ENCODE assay signal across 9 cellular contexts in genomic region chr1:19374402-19374801, GRCh38.
DNase-seq lines count a peak whose midpoint lies in the region; ATAC-seq and TF ChIP-seq lines count a peak whose summit lies in the region.
"Had no signal": no experiment of that assay in that cellular context is flagged by ENCODE, and none has a peak within 500 bp of the region (broad histone marks: within the 10 kb centered on the region; RNA-seq: fewer than 3 reads in every experiment).

No MANE protein-coding gene starts in this region.

- H3K4me3 Mint-ChIP-seq in natural killer cell treated with Interleukin-12 subunit alpha and Interleukin-12 subunit beta and Interleukin-15 and Interleukin-18, amount 100 ng/mL, for 72 hours = no peak overlapping the region

- ATAC-seq in Right ventricle myocardium superior (ENCODE audit: poor library complexity) (no peak), RWPE2 (ENCODE audit: low read depth) (peak; percentile 46; the same call in 2 of the 3 replicates), HG03521 (IDR thresholded peaks at IDR 0.05; ENCODE audit: unreplicated experiment) (no peak), HG03025 (IDR thresholded peaks at IDR 0.05; ENCODE audit: low FRiP score, unreplicated experiment) (no peak), HG03280 (IDR thresholded peaks at IDR 0.05; ENCODE audit: unreplicated experiment) (no peak)
- ATAC-seq in natural killer cell treated with Interleukin-12 subunit alpha and Interleukin-12 subunit beta and Interleukin-15 and Interleukin-18, amount 100 ng/mL, for 72 hours = no peak

- peaks cover 6% of the 10 kb centered on the region for H3K36me3 Mint-ChIP-seq in natural killer cell treated with Interleukin-12 subunit alpha and Interleukin-12 subunit beta and Interleukin-15 and Interleukin-18, amount 100 ng/mL, for 72 hours

- intact Hi-C loops in left ventricle myocardium inferior (cut with micrococcal nuclease) (no loop called here), Right ventricle myocardium superior (cut with DNase I) (no loop called here)

- H3K36me3 ChIP-seq in left ventricle myocardium inferior = peaks cover 43% of the 10 kb centered on the region
- H3K36me3 ChIP-seq in RWPE2 (ENCODE audit: low read depth) = peaks cover 34% of the 10 kb centered on the region

- H3K9me3 Mint-ChIP-seq in natural killer cell treated with Interleukin-12 subunit alpha and Interleukin-12 subunit beta and Interleukin-15 and Interleukin-18, amount 100 ng/mL, for 72 hours = no peaks in the 10 kb centered on the region

- H3K4me1 ChIP-seq in left ventricle myocardium inferior (peaks cover 71% of the 10 kb centered on the region), RWPE2 (ENCODE audit: insufficient read depth, poor library complexity, severe bottlenecking) (no peaks in the 10 kb centered on the region)

- no peak overlapping the region for H3K27ac Mint-ChIP-seq in natural killer cell treated with Interleukin-12 subunit alpha and Interleukin-12 subunit beta and Interleukin-15 and Interleukin-18, amount 100 ng/mL, for 72 hours

- H3K9me3 ChIP-seq in left ventricle myocardium inferior (replicated peaks) = no peaks in the 10 kb centered on the region
- H3K9me3 ChIP-seq in RWPE2 (ENCODE audit: severe bottlenecking) = no peaks in the 10 kb centered on the region

- H3K27ac ChIP-seq in left ventricle myocardium inferior (replicated peaks) (peak overlapping the region; percentile 65), RWPE2 (ENCODE audit: poor library complexity, severe bottlenecking) (no peak overlapping the region)

- H3K4me3 ChIP-seq in left ventricle myocardium inferior (no peak overlapping the region), RWPE2 (ENCODE audit: severe bottlenecking) (no peak overlapping the region)

- no peaks in the 10 kb centered on the region for H3K27me3 ChIP-seq in left ventricle myocardium inferior (ENCODE audit: low read depth)
- no peaks in the 10 kb centered on the region for H3K27me3 ChIP-seq in RWPE2 (ENCODE audit: insufficient read depth, poor library complexity, severe bottlenecking)

- H3K4me1 Mint-ChIP-seq in natural killer cell treated with Interleukin-12 subunit alpha and Interleukin-12 subunit beta and Interleukin-15 and Interleukin-18, amount 100 ng/mL, for 72 hours (ENCODE audit: low read depth in 2 of 2) = peaks cover 17 to 23% of the 10 kb centered on the region in 2 donors

- DNase-seq in left ventricle myocardium inferior = no peak
- no peak for DNase-seq in Right ventricle myocardium superior
- no peak for DNase-seq in RWPE2 (ENCODE audit: low spot score)
- peak; percentile 51 for DNase-seq in germinal center (ENCODE audit: low spot score)
- no peak for DNase-seq in natural killer cell treated with Interleukin-12 subunit alpha and Interleukin-12 subunit beta and Interleukin-15 and Interleukin-18, amount 100 ng/mL, for 72 hours (ENCODE audit: low spot score)
- DNase-seq: nucleus accumbens had no signal

- TF ChIP-seq CTCF in left ventricle myocardium inferior (IDR thresholded peaks at IDR 0.05; ENCODE audit: borderline replicate concordance) (peak; percentile 15), RWPE2 (IDR thresholded peaks at IDR 0.05; ENCODE audit: poor library complexity, severe bottlenecking) (peak; percentile 42)

- H3K27me3 Mint-ChIP-seq in natural killer cell treated with Interleukin-12 subunit alpha and Interleukin-12 subunit beta and Interleukin-15 and Interleukin-18, amount 100 ng/mL, for 72 hours = no peaks in the 10 kb centered on the region
